12 cellular contexts compared by ENCODE assay signal in the genomic region with DNA sequence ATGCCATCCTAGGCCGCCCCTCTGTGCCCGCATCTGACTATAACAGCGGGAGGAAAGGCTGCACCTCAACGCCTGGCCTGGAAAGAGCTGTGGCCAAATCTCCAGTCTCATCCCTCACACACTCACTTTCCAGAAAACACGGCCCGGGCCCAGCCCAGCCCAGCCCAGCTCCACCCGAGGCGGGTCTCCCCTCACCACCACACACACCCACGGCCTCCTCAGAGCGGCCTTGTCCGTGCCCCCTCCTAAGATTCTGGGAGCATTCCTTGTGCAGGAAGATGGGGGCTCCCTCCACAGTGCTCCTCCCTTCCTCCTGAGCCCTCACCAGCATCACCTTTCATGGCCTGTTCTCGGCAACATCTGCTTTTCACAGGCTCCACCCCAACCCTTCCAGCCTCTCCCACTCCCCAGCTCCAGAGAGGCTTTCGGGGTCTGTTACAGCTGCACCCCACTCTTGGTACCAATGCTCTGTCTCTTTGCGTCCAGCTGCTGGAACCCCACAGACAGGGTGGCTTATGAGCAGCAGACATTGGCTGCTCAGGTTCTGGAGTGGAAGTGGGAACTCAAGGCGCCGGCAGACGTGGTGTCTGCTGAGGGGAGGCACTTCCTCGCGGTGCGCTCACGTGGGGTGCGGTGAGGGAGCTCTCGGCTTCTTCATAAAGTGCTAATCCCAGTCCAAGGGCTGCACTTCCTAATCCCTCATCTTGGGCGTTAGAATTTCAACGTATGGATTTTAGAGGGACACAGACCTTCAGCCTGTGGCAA.
DNase-seq lines count a peak whose midpoint lies in the region; ATAC-seq and TF ChIP-seq lines count a peak whose summit lies in the region.
"Had no signal": no experiment of that assay in that cellular context is flagged by ENCODE, and none has a peak within 500 bp of the region (broad histone marks: within the 10 kb centered on the region; RNA-seq: fewer than 3 reads in every experiment).

No MANE protein-coding gene starts in this region.

- TF ChIP-seq CTCF in chondrocyte (IDR thresholded peaks at IDR 0.05) (no peak), upper lobe of right lung (IDR thresholded peaks at IDR 0.05) (no peak)

- no peak for ATAC-seq in naive thymus-derived CD4-positive, alpha-beta T cell
- ATAC-seq in upper lobe of right lung (no peak), GM18502 (IDR thresholded peaks at IDR 0.05; ENCODE audit: poor library complexity, unreplicated experiment) (no peak)
- ATAC-seq: HCT116 had no signal

- no peaks in the 10 kb centered on the region for H3K9me3 ChIP-seq in naive thymus-derived CD4-positive, alpha-beta T cell (ENCODE audit: control insufficient read depth in 2 of 3, low read length in 3 of 3)
- no peaks in the 10 kb centered on the region for H3K9me3 ChIP-seq in upper lobe of right lung

- no peak overlapping the region for H3K4me3 ChIP-seq in naive thymus-derived CD4-positive, alpha-beta T cell (ENCODE audit: low read length)
- no peak overlapping the region for H3K4me3 ChIP-seq in upper lobe of right lung

- POLR2A ChIA-PET in naive thymus-derived CD4-positive, alpha-beta T cell (lab: Charles Lee): no interaction called here

- no peak overlapping the region for H3K4me3 Mint-ChIP-seq in activated naive CD4-positive, alpha-beta T cell treated with anti-CD3 and anti-CD28 coated beads, Interleukin-2, amount 50 U/mL, for 24 hours
- H3K4me3 Mint-ChIP-seq in chondrocyte (ENCODE audit: unreplicated experiment): no peak overlapping the region
- H3K4me3 Mint-ChIP-seq in naive thymus-derived CD4-positive, alpha-beta T cell: peak overlapping the region in 5 of 10 donors; percentile 15 to 56 (median 40)

- no peaks in the 10 kb centered on the region for H3K27me3 ChIP-seq in naive thymus-derived CD4-positive, alpha-beta T cell (ENCODE audit: control insufficient read depth in 2 of 2, insufficient read depth in 2 of 2, low read length in 2 of 2)
- no peaks in the 10 kb centered on the region for H3K27me3 ChIP-seq in upper lobe of right lung

- H3K27ac Mint-ChIP-seq in activated naive CD4-positive, alpha-beta T cell treated with anti-CD3 and anti-CD28 coated beads, Interleukin-2, amount 50 U/mL, for 24 hours: peak overlapping the region; percentile 12
- no peak overlapping the region for H3K27ac Mint-ChIP-seq in chondrocyte (ENCODE audit: unreplicated experiment)
- H3K27ac Mint-ChIP-seq in naive thymus-derived CD4-positive, alpha-beta T cell: peak overlapping the region in 6 of 9 donors; percentile 29 to 77 (median 49)

- no peaks in the 10 kb centered on the region for H3K36me3 Mint-ChIP-seq in activated naive CD4-positive, alpha-beta T cell treated with anti-CD3 and anti-CD28 coated beads, Interleukin-2, amount 50 U/mL, for 24 hours
- H3K36me3 Mint-ChIP-seq in chondrocyte (ENCODE audit: low read depth): no peaks in the 10 kb centered on the region
- H3K36me3 Mint-ChIP-seq in naive thymus-derived CD4-positive, alpha-beta T cell: peaks cover 0 to 10% (median 0%) of the 10 kb centered on the region in 5 donors

- H3K27me3 Mint-ChIP-seq in activated naive CD4-positive, alpha-beta T cell treated with anti-CD3 and anti-CD28 coated beads, Interleukin-2, amount 50 U/mL, for 24 hours: no peaks in the 10 kb centered on the region
- H3K27me3 Mint-ChIP-seq in chondrocyte (ENCODE audit: low read depth): no peaks in the 10 kb centered on the region
- no peaks in the 10 kb centered on the region for H3K27me3 Mint-ChIP-seq in naive thymus-derived CD4-positive, alpha-beta T cell

- peaks cover 0 to 6% of the 10 kb centered on the region in 2 donors for H3K4me1 ChIP-seq in naive thymus-derived CD4-positive, alpha-beta T cell (ENCODE audit: control insufficient read depth in 2 of 2, insufficient read depth in 2 of 2, low read length in 2 of 2)
- no peaks in the 10 kb centered on the region for H3K4me1 ChIP-seq in upper lobe of right lung

- DNase-seq in activated naive CD4-positive, alpha-beta T cell treated with Interleukin-2 at 50 U/mL for 16 hours: no peak
- peak; percentile 77 for DNase-seq in chondrocyte (ENCODE audit: low spot score)
- no peak for DNase-seq in naive thymus-derived CD4-positive, alpha-beta T cell
- DNase-seq in upper lobe of right lung: peak; percentile 63
- no peak for DNase-seq in COR-L47 (lab: John Stamatoyannopoulos, UW)
- DNase-seq in NCI-H510A (lab: John Stamatoyannopoulos, UW): no peak
- DNase-seq: activated CD8-positive, alpha-beta memory T cell treated with anti-CD3 and anti-CD28 coated beads for 24 hours; NCI-H2081; T-helper 9 cell had no signal

- H3K27ac ChIP-seq in naive thymus-derived CD4-positive, alpha-beta T cell (ENCODE audit: low read depth, low read length): no peak overlapping the region
- H3K27ac ChIP-seq in upper lobe of right lung: no peak overlapping the region

- CTCF ChIA-PET in naive thymus-derived CD4-positive, alpha-beta T cell (lab: Charles Lee): no interaction called here

- peaks cover 7% of the 10 kb centered on the region for H3K4me1 Mint-ChIP-seq in activated naive CD4-positive, alpha-beta T cell treated with anti-CD3 and anti-CD28 coated beads, Interleukin-2, amount 50 U/mL, for 24 hours
- H3K4me1 Mint-ChIP-seq in chondrocyte (ENCODE audit: low read depth): no peaks in the 10 kb centered on the region
- H3K4me1 Mint-ChIP-seq in naive thymus-derived CD4-positive, alpha-beta T cell: peaks cover 0 to 24% (median 18%) of the 10 kb centered on the region in 7 donors

- peaks cover 0 to 60% (median 7%) of the 10 kb centered on the region in 3 experiments for H3K36me3 ChIP-seq in naive thymus-derived CD4-positive, alpha-beta T cell (ENCODE audit: control insufficient read depth in 2 of 3, insufficient read depth in 3 of 3, low read length in 3 of 3)
- H3K36me3 ChIP-seq in upper lobe of right lung: no peaks in the 10 kb centered on the region

- intact Hi-C loops in naive thymus-derived CD4-positive, alpha-beta T cell (cut with micrococcal nuclease): no loop called here
- intact Hi-C loops in upper lobe of right lung (cut with DNase I): no loop called here

- H3K9me3 Mint-ChIP-seq in activated naive CD4-positive, alpha-beta T cell treated with anti-CD3 and anti-CD28 coated beads, Interleukin-2, amount 50 U/mL, for 24 hours: no peaks in the 10 kb centered on the region
- no peaks in the 10 kb centered on the region for H3K9me3 Mint-ChIP-seq in chondrocyte (ENCODE audit: low read depth)
- no peaks in the 10 kb centered on the region for H3K9me3 Mint-ChIP-seq in naive thymus-derived CD4-positive, alpha-beta T cell

Comparison
In these comparisons a context has a peak if more than half of its experiments do, and no peak if none do; other contexts are left out.
1. DNase-seq: peak in chondrocyte (single experiment) and upper lobe of right lung (single experiment); none in activated naive CD4-positive, alpha-beta T cell treated with Interleukin-2 at 50 U/mL for 16 hours (single experiment), naive thymus-derived CD4-positive, alpha-beta T cell (0 of 9), COR-L47 (single experiment) and NCI-H510A (single experiment).